9 cellular contexts compared by ENCODE assay signal in the genomic region with DNA sequence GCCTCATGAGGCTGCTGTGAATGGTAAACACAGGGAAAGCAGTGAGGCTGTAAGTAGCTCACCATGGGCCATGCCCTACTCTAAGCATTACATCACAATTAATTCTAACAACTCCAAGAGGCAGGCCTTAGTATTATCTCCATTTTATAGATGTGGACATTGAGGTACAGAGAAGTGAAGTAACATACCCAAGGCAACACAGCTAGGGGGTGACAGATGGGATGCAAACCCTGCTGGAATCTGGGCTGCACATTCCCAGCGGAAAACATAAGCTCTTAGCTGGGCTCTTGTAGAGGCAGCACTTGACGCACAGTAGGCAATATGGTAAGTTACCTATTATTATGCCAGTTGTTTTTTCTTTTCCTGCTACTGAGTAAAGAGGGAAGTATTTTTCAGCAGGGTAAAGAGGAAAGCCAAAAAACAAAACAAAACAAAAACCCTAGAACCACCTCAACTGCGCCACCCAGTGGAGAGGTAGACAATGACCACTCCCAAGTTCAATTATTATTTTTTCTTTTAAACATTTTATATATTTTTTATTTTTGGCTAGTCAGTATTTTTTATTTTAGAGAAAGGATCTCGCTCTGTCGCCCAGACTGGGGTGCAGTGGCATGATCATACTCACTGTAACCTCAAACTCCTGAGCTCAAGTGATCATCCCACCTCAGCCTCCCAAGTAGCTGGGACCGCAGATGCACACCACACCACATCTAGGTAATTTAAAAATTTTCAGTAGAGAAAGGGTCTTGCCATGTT. TPM values are rescaled to one million over a fixed set of nuclear protein-coding genes. Genes with fewer than 3 reads are reported as not detected.
DNase-seq lines count a peak whose midpoint lies in the region; ATAC-seq and TF ChIP-seq lines count a peak whose summit lies in the region.
"Not testable (repeated sequence)": the region's sequence is repeated elsewhere in the genome, so short reads cannot be mapped to it uniquely, and the experiment has no call there.
"Had no signal": no experiment of that assay in that cellular context is flagged by ENCODE, and none has a peak within 500 bp of the region (broad histone marks: within the 10 kb centered on the region; RNA-seq: fewer than 3 reads in every experiment).

No MANE protein-coding gene starts in this region.

- not testable (repeated sequence) for DNase-seq in BE2C, WERI-Rb-1
- DNase-seq in HAP-1 (ENCODE audit: low spot score in 2 of 2) = peak; percentile 35 to 66
- peak; percentile 11 for DNase-seq in NCI-H748 treated with DMSO at 0.1 percent for 48 hours (lab: John Stamatoyannopoulos, UW)
- peak in 3 of 7 donors; percentile 57 to 75 (median 71) for DNase-seq in adrenal gland
- DNase-seq in fibroblast of the aortic adventitia (ENCODE audit: low read depth) = peak; percentile 69
- DNase-seq in myocyte (ENCODE audit: low read depth) = peak; percentile 59
- DNase-seq in stimulated activated effector memory CD8-positive, alpha-beta T cell treated with anti-CD3 and anti-CD28 coated beads, Interleukin-12 subunit alpha, Interleukin-12 subunit beta, amount 100 ng/mL, for 72 hours (ENCODE audit: low spot score in 2 of 2) = peak in 1 of 2 donors; percentile 77

- intact Hi-C loops in adrenal gland (cut with DNase I) = loop anchor here in 1 of 2 donors (5.0 kb wide), 1 partner anchor 157 kb away; no protein-coding TSS in a partner anchor

- 40 to 48% (median 44%) methylated on average over 6 of the region's 6 CpGs for WGBS in adrenal gland, 4 donors

- not testable (repeated sequence) for H3K4me3 Mint-ChIP-seq in stimulated activated effector memory CD8-positive, alpha-beta T cell treated with anti-CD3 and anti-CD28 coated beads, Interleukin-12 subunit alpha, Interleukin-12 subunit beta, amount 100 ng/mL, for 72 hours

- H3K36me3 Mint-ChIP-seq in stimulated activated effector memory CD8-positive, alpha-beta T cell treated with anti-CD3 and anti-CD28 coated beads, Interleukin-12 subunit alpha, Interleukin-12 subunit beta, amount 100 ng/mL, for 72 hours = not testable (repeated sequence)

- in situ Hi-C loops in HAP-1 (cut with MboI; ENCODE audit: low sequenced_read_pairs) = loop anchor here (10.0 kb wide), 1 partner anchor 155 kb away; no protein-coding TSS in a partner anchor

- TF ChIP-seq CTCF in BE2C (IDR thresholded peaks at IDR 0.05; ENCODE audit: low read depth, low read length) (peak; percentile 74), WERI-Rb-1 (IDR thresholded peaks at IDR 0.05; ENCODE audit: low read depth, low read length) (peak; percentile 25; the same call in 1 of the 2 replicates), adrenal gland (IDR thresholded peaks at IDR 0.05) (peak; percentile 67 to 89 (median 84)), fibroblast of the aortic adventitia (IDR thresholded peaks at IDR 0.05; ENCODE audit: insufficient read depth, low read length) (peak; percentile 75)

- H3K27ac ChIP-seq in WERI-Rb-1 = not testable (repeated sequence)
- peak overlapping the region in 3 of 5 donors; percentile 11 to 54 (median 53) for H3K27ac ChIP-seq in adrenal gland

- H3K27me3 ChIP-seq in BE2C; HAP-1 (ENCODE audit: low read depth); WERI-Rb-1 (ENCODE audit: insufficient read depth, low read depth, severe bottlenecking); adrenal gland: not testable (repeated sequence)

- not testable (repeated sequence) for H3K9me3 ChIP-seq in BE2C; HAP-1; WERI-Rb-1 (ENCODE audit: severe bottlenecking); adrenal gland (replicated peaks in 1 of 3)

- ATAC-seq in stimulated activated effector memory CD8-positive, alpha-beta T cell treated with anti-CD3 and anti-CD28 coated beads, Interleukin-12 subunit alpha, Interleukin-12 subunit beta, amount 100 ng/mL, for 72 hours = not testable (repeated sequence)

- TF ChIP-seq POLR2A in adrenal gland (IDR thresholded peaks at IDR 0.05) = not testable (repeated sequence)

- not testable (repeated sequence) for H3K4me1 ChIP-seq in BE2C, HAP-1
- peaks cover 27 to 35% of the 10 kb centered on the region in 2 donors for H3K4me1 ChIP-seq in adrenal gland (replicated peaks in 1 of 2)

- H3K9me3 Mint-ChIP-seq in stimulated activated effector memory CD8-positive, alpha-beta T cell treated with anti-CD3 and anti-CD28 coated beads, Interleukin-12 subunit alpha, Interleukin-12 subunit beta, amount 100 ng/mL, for 72 hours = not testable (repeated sequence)

- not testable (repeated sequence) for H3K4me3 ChIP-seq in BE2C (ENCODE audit: low read depth, low read length); HAP-1; WERI-Rb-1 (ENCODE audit: low read depth, low read length); adrenal gland; fibroblast of the aortic adventitia (ENCODE audit: low read depth, low read length)

- H3K4me1 Mint-ChIP-seq in stimulated activated effector memory CD8-positive, alpha-beta T cell treated with anti-CD3 and anti-CD28 coated beads, Interleukin-12 subunit alpha, Interleukin-12 subunit beta, amount 100 ng/mL, for 72 hours = peaks cover 45% of the 10 kb centered on the region

- H3K27ac Mint-ChIP-seq in stimulated activated effector memory CD8-positive, alpha-beta T cell treated with anti-CD3 and anti-CD28 coated beads, Interleukin-12 subunit alpha, Interleukin-12 subunit beta, amount 100 ng/mL, for 72 hours = peak overlapping the region; percentile 14

- H3K36me3 ChIP-seq in BE2C; HAP-1 (replicated peaks); WERI-Rb-1; adrenal gland (replicated peaks in 1 of 2): not testable (repeated sequence)

RNA-seq across cellular contexts. Expression of a gene that starts 20.7 kb away (rescaled TPM):
- polyA plus RNA-seq in BE2C (2012; ENCODE audit: insufficient read depth, insufficient read length, low read depth) = 287 TPM
- total RNA-seq in adrenal gland = 100 to 1,000 TPM in 5 of 8 donors, 10 to 100 TPM in 3; 79.2 to 116 (median 104) TPM
- polyA plus RNA-seq in adrenal gland = 100 to 1,000 TPM in 1 of 3 donors, 10 to 100 TPM in 2; 53.1 to 122 (median 98.7) TPM
- total RNA-seq in fibroblast of the aortic adventitia (ENCODE audit: low replicate concordance) = 60.6 and 64.2 TPM in 2 replicates
- 59.3 and 65.8 TPM in 2 replicates for total RNA-seq in myocyte
- polyA plus RNA-seq in myocyte (2012) = 55.1 TPM

RNA-seq across cellular contexts. Expression of a gene that starts 30.6 kb away (rescaled TPM):
- not detected for polyA plus RNA-seq in BE2C (2012; ENCODE audit: insufficient read depth, insufficient read length, low read depth)
- total RNA-seq in adrenal gland (1 to 10 TPM in 3 of 8 donors, under 1 TPM in 4, not detected in 1; 0.18 to 2.1 (median 0.84) TPM), fibroblast of the aortic adventitia (ENCODE audit: low replicate concordance) (not detected in 2 replicates), myocyte (not detected in 2 replicates)
- polyA plus RNA-seq in adrenal gland = 1 to 10 TPM in 1 of 3 donors, under 1 TPM in 2; 0.51 to 1.7 (median 0.57) TPM
- 0.82 TPM for polyA plus RNA-seq in myocyte (2012)
- total RNA-seq: cerebellum had no signal

RNA-seq across cellular contexts. Expression of a gene that starts 41.6 kb away (rescaled TPM):
- 18.6 TPM for polyA plus RNA-seq in BE2C (2012; ENCODE audit: insufficient read depth, insufficient read length, low read depth)
- total RNA-seq in adrenal gland (100 to 1,000 TPM in 1 of 8 donors, 10 to 100 TPM in 7; 41.4 to 105 (median 68.2) TPM), fibroblast of the aortic adventitia (ENCODE audit: low replicate concordance) (9.0 and 10.1 TPM in 2 replicates), myocyte (19.6 and 21.4 TPM in 2 replicates)
- polyA plus RNA-seq in adrenal gland = 100 to 1,000 TPM in 1 of 3 donors, 10 to 100 TPM in 2; 25.8 to 135 (median 97.5) TPM
- polyA plus RNA-seq in myocyte (2012) = 25.9 TPM

RNA-seq across cellular contexts. Expression of a gene that starts 44.3 kb away (rescaled TPM):
- polyA plus RNA-seq in BE2C (2012; ENCODE audit: insufficient read depth, insufficient read length, low read depth) = not detected
- total RNA-seq in adrenal gland (1 to 10 TPM in 2 of 8 donors, under 1 TPM in 1, not detected in 5; 0.74 to 9.2 (median 1.0) TPM), fibroblast of the aortic adventitia (ENCODE audit: low replicate concordance) (not detected in 2 replicates), myocyte (not detected in 2 replicates)
- 1 to 10 TPM in 2 of 3 donors, not detected in 1; 8.3 to 8.7 TPM for polyA plus RNA-seq in adrenal gland
- 0.42 TPM for polyA plus RNA-seq in myocyte (2012)

Comparison
In these comparisons a context has a peak if more than half of its experiments do, and no peak if none do; other contexts are left out.
1. CTCF ChIP-seq: peak in every context shown above with its lines; median percentile 84 in adrenal gland; 75 in fibroblast of the aortic adventitia; 74 in BE2C; 25 in WERI-Rb-1.